Comparison of ENCODE assay signal across 23 cellular contexts in the genomic region with DNA sequence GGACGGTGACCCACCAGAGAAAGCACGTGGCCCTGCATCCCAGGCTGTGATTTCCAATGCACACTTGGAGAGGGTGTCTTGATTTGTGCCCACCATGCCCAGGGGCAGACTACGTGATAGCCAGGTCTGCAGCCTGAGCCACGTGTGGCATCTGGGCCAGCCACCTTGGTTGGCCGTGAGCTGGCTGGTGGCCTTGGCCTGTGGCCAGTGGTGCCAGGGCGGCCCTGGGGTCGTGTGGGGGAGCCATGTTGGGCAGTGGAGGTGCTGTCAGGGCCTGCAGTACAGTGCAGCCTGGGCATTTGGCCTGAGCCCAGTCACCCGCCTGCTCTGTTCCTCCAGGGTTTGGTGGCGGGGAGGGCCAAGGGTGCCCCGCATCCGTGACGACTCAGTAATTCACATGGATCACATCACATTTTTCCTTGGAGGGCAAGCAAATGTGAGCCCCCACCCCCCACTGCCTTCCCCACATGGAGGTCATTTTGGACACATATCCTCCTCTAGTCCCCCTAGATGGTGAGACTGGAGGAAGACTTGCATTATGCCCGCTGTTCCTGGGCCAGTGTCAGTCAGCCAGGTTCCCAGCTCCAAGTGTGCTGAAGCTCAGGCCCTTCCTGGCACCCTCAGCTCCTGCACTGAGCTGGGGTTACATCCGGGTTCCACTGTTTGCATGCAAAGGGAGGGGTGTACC.
"Had no signal": no experiment of that assay in that cellular context is flagged by ENCODE, and none has a peak within 500 bp of the region (broad histone marks: within the 10 kb centered on the region; RNA-seq: fewer than 3 reads in every experiment).

No MANE protein-coding gene starts in this region.

- H3K36me3 ChIP-seq: ascending aorta, brain microvascular endothelial cell, SJSA1 had no signal

- H3K9me3 ChIP-seq: SJSA1, testis had no signal

- ATAC-seq: foreskin keratinocyte; stimulated activated naive B cell treated with anti-CD40 and anti-IgM and Interleukin-4, amounts not matched to agents 10 μg/mL and 1 μg/mL and 100 μg/mL, for 72 hours had no signal

- H3K9me3 Mint-ChIP-seq: activated naive CD4-positive, alpha-beta T cell treated with anti-CD3 and anti-CD28 coated beads, Interleukin-2, amount 50 U/mL, for 24 hours; neural crest cell had no signal

- DNase-seq: activated CD4-positive, alpha-beta T cell treated with anti-CD3 and anti-CD28 coated beads for 4 hours; activated CD4-positive, alpha-beta T cell treated with anti-CD3 and anti-CD28 coated beads, Interleukin-2, amount 50 U/mL, for 48 hours; activated CD4-positive, CD25-positive, alpha-beta regulatory T cell; activated T-cell treated with anti-CD3 and anti-CD28 coated beads for 4 hours; brain microvascular endothelial cell; central memory CD4-positive, alpha-beta T cell; effector memory CD4-positive, alpha-beta T cell; foreskin keratinocyte; mesenchymal stem cell; stimulated activated CD4-positive, alpha-beta T cell treated with anti-CD3 and anti-CD28 coated beads, Interleukin-2, amount 100 ng/mL, for 48 hours; stimulated activated CD8-positive, alpha-beta memory T cell treated with anti-CD3 and anti-CD28 coated beads, Interleukin-4, amount 100 ng/mL, for 48 hours; stimulated activated naive B cell treated with anti-CD40 and anti-IgM and Interleukin-4, amounts not matched to agents 10 μg/mL and 1 μg/mL and 100 μg/mL, for 72 hours; T1000; testis; trophoblast cell had no signal

- H3K27me3 Mint-ChIP-seq: activated naive CD4-positive, alpha-beta T cell treated with anti-CD3 and anti-CD28 coated beads, Interleukin-2, amount 50 U/mL, for 24 hours; progenitor cell of endocrine pancreas; stimulated activated naive B cell treated with anti-CD40 and anti-IgM and Interleukin-4, amounts not matched to agents 10 μg/mL and 1 μg/mL and 100 μg/mL, for 72 hours had no signal

- H3K27me3 ChIP-seq: ascending aorta, brain microvascular endothelial cell, foreskin keratinocyte, SJSA1, testis had no signal

- H3K27ac ChIP-seq: ascending aorta, brain microvascular endothelial cell, foreskin keratinocyte, SJSA1, skin epidermis, testis had no signal

- H3K4me3 ChIP-seq: ascending aorta, SJSA1, skin epidermis, testis had no signal

- FAIRE-seq: colon had no signal

- H3K27ac Mint-ChIP-seq: activated naive CD4-positive, alpha-beta T cell treated with anti-CD3 and anti-CD28 coated beads, Interleukin-2, amount 50 U/mL, for 24 hours; progenitor cell of endocrine pancreas; stimulated activated naive B cell treated with anti-CD40 and anti-IgM and Interleukin-4, amounts not matched to agents 10 μg/mL and 1 μg/mL and 100 μg/mL, for 72 hours; T-helper 1 cell treated with Interleukin-12 subunit alpha and Interleukin-12 subunit beta and Interleukin-4 antibody, amounts not matched to agents 30 μg/mL and 1 μg/mL, for 36 hours had no signal

- H3K4me3 Mint-ChIP-seq: activated naive CD4-positive, alpha-beta T cell treated with anti-CD3 and anti-CD28 coated beads, Interleukin-2, amount 50 U/mL, for 24 hours; neural crest cell; stimulated activated naive B cell treated with anti-CD40 and anti-IgM and Interleukin-4, amounts not matched to agents 10 μg/mL and 1 μg/mL and 100 μg/mL, for 72 hours; T-helper 1 cell treated with Interleukin-12 subunit alpha and Interleukin-12 subunit beta and Interleukin-4 antibody, amounts not matched to agents 30 μg/mL and 1 μg/mL, for 36 hours had no signal

- H3K36me3 Mint-ChIP-seq: activated naive CD4-positive, alpha-beta T cell treated with anti-CD3 and anti-CD28 coated beads, Interleukin-2, amount 50 U/mL, for 24 hours; stimulated activated naive B cell treated with anti-CD40 and anti-IgM and Interleukin-4, amounts not matched to agents 10 μg/mL and 1 μg/mL and 100 μg/mL, for 72 hours had no signal

- H3K4me1 Mint-ChIP-seq: activated naive CD4-positive, alpha-beta T cell treated with anti-CD3 and anti-CD28 coated beads, Interleukin-2, amount 50 U/mL, for 24 hours; neural crest cell; stimulated activated naive B cell treated with anti-CD40 and anti-IgM and Interleukin-4, amounts not matched to agents 10 μg/mL and 1 μg/mL and 100 μg/mL, for 72 hours had no signal

- H3K4me1 ChIP-seq: ascending aorta, foreskin keratinocyte, SJSA1, testis had no signal
